Comparison of ENCODE assay signal across 12 cellular contexts in the genomic region with DNA sequence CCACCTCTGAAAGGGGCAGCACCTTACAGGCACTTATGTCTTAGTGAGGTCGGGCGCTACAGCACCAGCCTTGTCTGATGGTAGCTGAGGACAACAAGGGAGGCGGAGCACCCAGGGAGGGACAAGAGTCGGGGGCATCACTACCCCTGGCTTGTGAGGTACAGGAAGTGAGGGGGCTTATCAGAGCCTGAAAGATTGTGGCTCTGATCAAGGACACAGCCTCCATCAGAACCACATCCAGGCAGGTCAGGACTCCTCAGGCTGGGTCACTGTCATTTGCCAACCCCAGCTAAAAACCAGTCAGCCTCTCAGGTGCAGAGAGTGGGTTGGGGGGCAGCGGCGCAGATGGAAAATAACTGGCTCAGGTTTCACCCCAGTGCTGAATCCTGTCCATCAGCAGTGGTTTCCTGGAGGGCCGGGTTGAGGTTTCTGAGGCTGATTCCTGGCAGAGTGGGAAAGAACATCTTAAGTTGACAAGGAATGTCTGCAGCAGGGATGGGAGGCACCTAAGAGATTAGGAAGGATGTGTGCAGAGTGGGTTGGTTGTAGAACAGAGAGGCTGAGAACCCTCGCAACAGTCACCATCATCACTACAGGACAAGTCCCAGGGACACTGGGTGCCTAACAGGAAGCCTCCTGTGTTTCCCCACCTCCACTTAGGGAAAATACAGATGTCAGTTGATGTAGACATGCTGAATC. TPM values are rescaled to one million over a fixed set of nuclear protein-coding genes. Genes with fewer than 3 reads are reported as not detected.
DNase-seq lines count a peak whose midpoint lies in the region.
"Had no signal": no experiment of that assay in that cellular context is flagged by ENCODE, and none has a peak within 500 bp of the region (broad histone marks: within the 10 kb centered on the region; RNA-seq: fewer than 3 reads in every experiment).

No MANE protein-coding gene starts in this region.

- H3K27me3 ChIP-seq in thymus (ENCODE audit: control insufficient read depth, insufficient read depth): no peaks in the 10 kb centered on the region

- peak; percentile 40 for DNase-seq in activated T-cell treated with anti-CD3 and anti-CD28 coated beads, Interleukin-2, amount 50 U/mL, for 1 hour
- DNase-seq in activated T-cell treated with anti-CD3 and anti-CD28 coated beads for 4 hours: no peak
- DNase-seq in RPMI8226: peak; percentile 25
- DNase-seq in amniotic epithelial cell (ENCODE audit: low read depth): peak; percentile 30
- no peak for DNase-seq in HCEC 1CT
- no peak for DNase-seq in substantia nigra (lab: John Stamatoyannopoulos, UW)
- no peak for DNase-seq in NCI-H1417 treated with DMSO at 0.1 percent for 48 hours (lab: John Stamatoyannopoulos, UW)
- DNase-seq: mesenchymal stem cell had no signal

- no peak overlapping the region for H3K4me3 ChIP-seq in thymus (ENCODE audit: low read length)
- H3K4me3 ChIP-seq: gastroesophageal sphincter, SJSA1 had no signal

- H3K27ac ChIP-seq in thymus (ENCODE audit: low read depth): peak overlapping the region; percentile 19
- H3K27ac ChIP-seq in substantia nigra (ENCODE audit: low read depth, low read length, poor library complexity, severe bottlenecking): no peak overlapping the region
- H3K27ac ChIP-seq: gastroesophageal sphincter, HL-60, SJSA1 had no signal

- peaks cover 39% of the 10 kb centered on the region for H3K4me1 ChIP-seq in thymus (ENCODE audit: control insufficient read depth, insufficient read depth, low read length)
- H3K4me1 ChIP-seq: gastroesophageal sphincter, SJSA1 had no signal

- no peaks in the 10 kb centered on the region for H3K9me3 ChIP-seq in thymus (ENCODE audit: control insufficient read depth)
- H3K9me3 ChIP-seq: SJSA1 had no signal

- WGBS in thymus: 72% methylated on average over 8 of the region's 8 CpGs

- H3K36me3 ChIP-seq in thymus (ENCODE audit: control insufficient read depth, insufficient read depth): no peaks in the 10 kb centered on the region
- H3K36me3 ChIP-seq: gastroesophageal sphincter, SJSA1 had no signal

RNA-seq across cellular contexts. Expression of a gene that starts 45.3 kb away (rescaled TPM):
- polyA plus RNA-seq in thymus: 4.8 TPM

Comparison
In these comparisons a context has a peak if more than half of its experiments do, and no peak if none do; other contexts are left out.
1. DNase-seq: peak in activated T-cell treated with anti-CD3 and anti-CD28 coated beads, Interleukin-2, amount 50 U/mL, for 1 hour (single experiment), RPMI8226 (single experiment) and amniotic epithelial cell (single experiment); none in activated T-cell treated with anti-CD3 and anti-CD28 coated beads for 4 hours (single experiment), HCEC 1CT (single experiment), substantia nigra (0 of 49) and NCI-H1417 treated with DMSO at 0.1 percent for 48 hours (single experiment).